13 cellular contexts compared by ENCODE assay signal in genomic region chr5:106874974-106875373, GRCh38.
A peak's percentile ranks its signal among the peaks of the same experiment; 100 is the strongest.
DNase-seq lines count a peak whose midpoint lies in the region; ATAC-seq, FAIRE-seq and TF ChIP-seq lines count a peak whose summit lies in the region.
"Had no signal": no experiment of that assay in that cellular context is flagged by ENCODE, and none has a peak within 500 bp of the region (broad histone marks: within the 10 kb centered on the region; RNA-seq: fewer than 3 reads in every experiment).

No MANE protein-coding gene starts in this region.

- no peak overlapping the region for H4K91ac ChIP-seq in mesenchymal stem cell (ENCODE audit: low read length)

- peak overlapping the region; percentile 40 for H2BK15ac ChIP-seq in mesenchymal stem cell (ENCODE audit: low read depth, poor library complexity, severe bottlenecking)

- no peak overlapping the region for H2BK5ac ChIP-seq in mesenchymal stem cell (ENCODE audit: low read depth, low read length, poor library complexity, severe bottlenecking)

- H4K20me1 ChIP-seq in HepG2 (ENCODE audit: insufficient read depth, low read length), result no peaks in the 10 kb centered on the region
- no peaks in the 10 kb centered on the region for H4K20me1 ChIP-seq in PC-3 (ENCODE audit: low read length)
- H4K20me1 ChIP-seq: BLaER1 treated with 17β-estradiol and CSF1 and Interleukin-3, amounts not matched to agents 10 nM and 100 nM had no signal

- no peaks in the 10 kb centered on the region for H3K36me3 ChIP-seq in HepG2 (replicated peaks in 1 of 2; ENCODE audit: control insufficient read depth in 1 of 2, insufficient read depth in 2 of 2, low read length in 2 of 2)
- H3K36me3 ChIP-seq in right lobe of liver, result no peaks in the 10 kb centered on the region
- H3K36me3 ChIP-seq in PC-3 (ENCODE audit: low read depth, low read length), result no peaks in the 10 kb centered on the region
- no peaks in the 10 kb centered on the region for H3K36me3 ChIP-seq in mesenchymal stem cell (ENCODE audit: control insufficient read depth in 1 of 2, insufficient read depth in 2 of 2, low read depth in 1 of 2, low read length in 2 of 2)
- H3K36me3 ChIP-seq in left ventricle myocardium inferior, result no peaks in the 10 kb centered on the region
- H3K36me3 ChIP-seq: BLaER1 treated with 17β-estradiol and CSF1 and Interleukin-3, amounts not matched to agents 10 nM and 100 nM; HAP-1 had no signal

- no peak overlapping the region for H2AK5ac ChIP-seq in mesenchymal stem cell (ENCODE audit: low read length, severe bottlenecking)

- no peak overlapping the region for H3K4me3 ChIP-seq in HepG2 (replicated peaks in 1 of 3; ENCODE audit: insufficient read depth in 1 of 3, low read depth in 2 of 3, low read length in 3 of 3)
- H3K4me3 ChIP-seq in right lobe of liver, result no peak overlapping the region
- H3K4me3 ChIP-seq in PC-3 (ENCODE audit: low read length), result no peak overlapping the region
- H3K4me3 ChIP-seq in mesenchymal stem cell (ENCODE audit: insufficient read depth in 1 of 2, low read depth in 1 of 2, low read length in 2 of 2), result no peak overlapping the region
- H3K4me3 ChIP-seq in left ventricle myocardium inferior, result no peak overlapping the region
- H3K4me3 ChIP-seq: BLaER1 treated with 17β-estradiol and CSF1 and Interleukin-3, amounts not matched to agents 10 nM and 100 nM; GM23248; HAP-1 had no signal

- TF ChIP-seq EP300 in HepG2 (IDR thresholded peaks at IDR 0.05; ENCODE audit: low read depth in 2 of 2, low read length in 2 of 2) (no peak), HepG2 (CRISPR knock-in tag; IDR thresholded peaks at IDR 0.05; ENCODE audit: borderline replicate concordance) (no peak)

- no peak overlapping the region for H2BK120ac ChIP-seq in mesenchymal stem cell (ENCODE audit: low read depth, low read length)

- POLR2A ChIA-PET in HepG2 (lab: Yijun Ruan, JAX) (no interaction called here), PC-3 (lab: Charles Lee; ENCODE audit: unreplicated experiment) (no interaction called here)

- H3K9me2 ChIP-seq in PC-3 (replicated peaks; ENCODE audit: low read length), result no peaks in the 10 kb centered on the region

- WGBS in HepG2 (ENCODE audit: low lambda C conversion rate), result 63% methylated on average over 7 of the region's 9 CpGs
- WGBS in right lobe of liver (ENCODE audit: insufficient coverage, low coverage, low lambda C conversion rate, missing lambda C conversion rate), result 87% methylated on average over 3 of the region's 9 CpGs
- WGBS in mesenchymal stem cell, result 97% methylated on average over 9 of the region's 9 CpGs

- H2BK12ac ChIP-seq in mesenchymal stem cell (ENCODE audit: low read length in 2 of 2), result no peak overlapping the region

- H3K14ac ChIP-seq in mesenchymal stem cell (ENCODE audit: low read length in 2 of 2), result no peak overlapping the region

- no peak for TF ChIP-seq RAD21 in HepG2 (CRISPR knock-in tag; IDR thresholded peaks at IDR 0.05)

- BruUV-seq in HepG2 (replicated peaks; lab: Mats Ljungman, UMichigan), result no TSS peak
- BruUV-seq in PC-3 (replicated peaks; lab: Mats Ljungman, UMichigan), result no TSS peak

- FAIRE-seq in HepG2 (lab: Jason Lieb, UNC), result no peak

- H3K9ac ChIP-seq in HepG2 (ENCODE audit: insufficient read depth, low read depth, low read length) (no peak overlapping the region), PC-3 (ENCODE audit: low read length) (no peak overlapping the region), mesenchymal stem cell (ENCODE audit: low read length) (no peak overlapping the region)
- H3K9ac ChIP-seq: BLaER1 treated with 17β-estradiol and CSF1 and Interleukin-3, amounts not matched to agents 10 nM and 100 nM; GM23248 had no signal

- H3K4me2 ChIP-seq in HepG2 (ENCODE audit: low read depth, low read length) (no peak overlapping the region), PC-3 (ENCODE audit: low read length) (no peak overlapping the region), mesenchymal stem cell (ENCODE audit: low read length, poor library complexity, severe bottlenecking) (no peak overlapping the region)
- H3K4me2 ChIP-seq: BLaER1 treated with 17β-estradiol and CSF1 and Interleukin-3, amounts not matched to agents 10 nM and 100 nM had no signal

- ATAC-seq in HepG2, result peak; percentile 25; the same call in 2 of the 3 replicates
- no peak for ATAC-seq in right lobe of liver
- no peak for ATAC-seq in PC-3
- ATAC-seq: CD8-positive, alpha-beta T cell had no signal

- H3K4me1 ChIP-seq in HepG2 (ENCODE audit: insufficient read depth, low read length) (no peaks in the 10 kb centered on the region), right lobe of liver (no peaks in the 10 kb centered on the region), PC-3 (ENCODE audit: insufficient read depth, low read length) (peaks cover 2% of the 10 kb centered on the region), mesenchymal stem cell (ENCODE audit: control insufficient read depth, insufficient read depth, low read depth, low read length) (peaks cover 2% of the 10 kb centered on the region), left ventricle myocardium inferior (no peaks in the 10 kb centered on the region)
- H3K4me1 ChIP-seq: BLaER1 treated with 17β-estradiol and CSF1 and Interleukin-3, amounts not matched to agents 10 nM and 100 nM; HAP-1 had no signal

- no peaks in the 10 kb centered on the region for H3F3A ChIP-seq in PC-3 (ENCODE audit: low read length, unreplicated experiment)

- in situ Hi-C loops in HepG2 (cut with HindIII; ENCODE audit: extremely low pct_ligation_motif_present, low pct_unique_long_range_greater_than_20kb), result no loop called here

- H3K27ac ChIP-seq in HepG2 (ENCODE audit: extremely low read length, insufficient read depth, low read length) (no peak overlapping the region), right lobe of liver (no peak overlapping the region), PC-3 (ENCODE audit: low read length) (no peak overlapping the region), mesenchymal stem cell (ENCODE audit: low read length, poor library complexity, severe bottlenecking) (no peak overlapping the region), left ventricle myocardium inferior (replicated peaks) (no peak overlapping the region)
- H3K27ac ChIP-seq: BLaER1 treated with 17β-estradiol and CSF1 and Interleukin-3, amounts not matched to agents 10 nM and 100 nM; GM23248 had no signal

- DNase-seq in HepG2 (ENCODE audit: low spot score) (no peak), right lobe of liver (no peak), PC-3 (no peak), mesenchymal stem cell (no peak), NCI-H1092 (lab: John Stamatoyannopoulos, UW) (no peak), left ventricle myocardium inferior (no peak), DMS79 (lab: John Stamatoyannopoulos, UW) (no peak)
- DNase-seq: Calu3; CD8-positive, alpha-beta T cell; GF-D8 had no signal

- H4K8ac ChIP-seq in mesenchymal stem cell (ENCODE audit: low read length), result no peak overlapping the region

- no peak overlapping the region for H3K18ac ChIP-seq in mesenchymal stem cell (ENCODE audit: low read depth in 1 of 2, low read length in 2 of 2)

- H3K9me3 ChIP-seq in HepG2 (ENCODE audit: low read length) (no peaks in the 10 kb centered on the region), right lobe of liver (no peaks in the 10 kb centered on the region), PC-3 (ENCODE audit: low read length) (0 out of 2 replicates have a peak, but pooled peaks cover 5% of the 10 kb centered on the region), mesenchymal stem cell (ENCODE audit: control insufficient read depth, low read length) (no peaks in the 10 kb centered on the region), left ventricle myocardium inferior (replicated peaks) (no peaks in the 10 kb centered on the region)

- H3K4ac ChIP-seq in mesenchymal stem cell (ENCODE audit: low read depth in 1 of 2, low read length in 2 of 2), result no peak overlapping the region

- H3K79me2 ChIP-seq in HepG2 (ENCODE audit: insufficient read depth, low read length) (no peaks in the 10 kb centered on the region), PC-3 (ENCODE audit: low read length) (no peaks in the 10 kb centered on the region)

- TF ChIP-seq CTCF in HepG2 (CRISPR knock-in tag; IDR thresholded peaks at IDR 0.05) (no peak), right lobe of liver (IDR thresholded peaks at IDR 0.05) (no peak), PC-3 (conservative IDR thresholded peaks at IDR 0.05; ENCODE audit: low read depth, low read length) (no peak), left ventricle myocardium inferior (IDR thresholded peaks at IDR 0.05; ENCODE audit: borderline replicate concordance) (no peak)

- H3K23ac ChIP-seq in mesenchymal stem cell (ENCODE audit: low read length in 2 of 2), result no peak overlapping the region

- no peaks in the 10 kb centered on the region for H3K79me1 ChIP-seq in mesenchymal stem cell (replicated peaks; ENCODE audit: low read length, poor library complexity, severe bottlenecking)

- H3K27me3 ChIP-seq in HepG2 (ENCODE audit: control insufficient read depth in 1 of 2, insufficient read depth in 2 of 2, low read length in 2 of 2), result no peaks in the 10 kb centered on the region; a peak in 1 of 5 replicates
- H3K27me3 ChIP-seq in right lobe of liver, result no peaks in the 10 kb centered on the region
- H3K27me3 ChIP-seq in PC-3 (ENCODE audit: low read length), result no peaks in the 10 kb centered on the region
- H3K27me3 ChIP-seq in mesenchymal stem cell (ENCODE audit: control insufficient read depth in 1 of 2, insufficient read depth in 1 of 2, low read length in 2 of 2), result no peaks in the 10 kb centered on the region
- no peaks in the 10 kb centered on the region for H3K27me3 ChIP-seq in left ventricle myocardium inferior (ENCODE audit: low read depth)
- H3K27me3 ChIP-seq: BLaER1 treated with 17β-estradiol and CSF1 and Interleukin-3, amounts not matched to agents 10 nM and 100 nM had no signal

- intact Hi-C loops in HepG2 (cut with micrococcal nuclease; ENCODE audit: unreplicated experiment) (loop anchor here (10.0 kb wide), 1 partner anchor 750 kb away; no protein-coding TSS in a partner anchor), right lobe of liver (cut with DNase I) (no loop called here), PC-3 (cut with micrococcal nuclease) (loop anchor here (1.0 kb wide), 1 partner anchor 606 kb away; no protein-coding TSS in a partner anchor), left ventricle myocardium inferior (cut with micrococcal nuclease) (no loop called here)

- TF ChIP-seq POLR2A in HepG2 (IDR thresholded peaks at IDR 0.05; ENCODE audit: insufficient read depth in 1 of 2, low read depth in 2 of 2, low read length in 2 of 2) (no peak), right lobe of liver (IDR thresholded peaks at IDR 0.05) (no peak)

- CTCF ChIA-PET in HepG2 (lab: Yijun Ruan, JAX; ENCODE audit: low intra/inter-chr PET ratio, low total read pairs), result no interaction called here
- CTCF ChIA-PET in PC-3 (lab: Charles Lee), result no interaction called here

- H2AFZ ChIP-seq in HepG2 (ENCODE audit: low read length), result no peak overlapping the region
- H2AFZ ChIP-seq in PC-3 (ENCODE audit: low read length), result peak overlapping the region; percentile 59; the same call in 1 of the 2 replicates
- no peak overlapping the region for H2AFZ ChIP-seq in mesenchymal stem cell (ENCODE audit: low read depth, low read length)
- H2AFZ ChIP-seq: GM23248 had no signal

Comparison
In these comparisons a context has a peak if more than half of its experiments do, and no peak if none do; other contexts are left out.
1. intact Hi-C loops: an anchor here in HepG2 (10.0 kb wide) and PC-3 (1.0 kb wide); none called in right lobe of liver and left ventricle myocardium inferior.